Comparison of ENCODE assay signal across 10 cellular contexts in genomic region chr17:17096438-17097178, GRCh38. TPM values are rescaled to one million over a fixed set of nuclear protein-coding genes. Genes with fewer than 3 reads are reported as not detected.
DNase-seq lines count a peak whose midpoint lies in the region; ATAC-seq, FAIRE-seq and TF ChIP-seq lines count a peak whose summit lies in the region.
"Had no signal": no experiment of that assay in that cellular context is flagged by ENCODE, and none has a peak within 500 bp of the region (broad histone marks: within the 10 kb centered on the region; RNA-seq: fewer than 3 reads in every experiment).

No MANE protein-coding gene starts in this region.

- H4K91ac ChIP-seq in IMR-90 (ENCODE audit: insufficient read depth, low read depth, low read length) (no peak overlapping the region), H1 (replicated peaks; ENCODE audit: insufficient read length, low read length) (no peak overlapping the region)

- no peaks in the 10 kb centered on the region for H3K9me3 ChIP-seq in IMR-90 (ENCODE audit: control insufficient read depth, insufficient read depth, low read length)
- H3K9me3 ChIP-seq in H1 (ENCODE audit: insufficient read depth in 2 of 2, low read depth in 1 of 2, low read length in 1 of 2) = no peaks in the 10 kb centered on the region
- no peaks in the 10 kb centered on the region for H3K9me3 ChIP-seq in lower lobe of right lung
- no peaks in the 10 kb centered on the region for H3K9me3 ChIP-seq in tibial nerve
- H3K9me3 ChIP-seq in colonic mucosa = no peaks in the 10 kb centered on the region

- BruUV-seq in IMR-90 (replicated peaks; lab: Mats Ljungman, UMichigan) = no TSS peak

- H4K8ac ChIP-seq in IMR-90 (ENCODE audit: low read depth in 2 of 2, low read length in 2 of 2) (no peak overlapping the region), H1 (ENCODE audit: extremely low read depth, insufficient read depth, low read length) (no peak overlapping the region)

- no peaks in the 10 kb centered on the region for H3K23me2 ChIP-seq in H1 (ENCODE audit: low read depth, low read length)

- H3K4me2 ChIP-seq in IMR-90 (ENCODE audit: low read depth, low read length) = no peak overlapping the region
- no peak overlapping the region; a peak in 1 of 4 replicates for H3K4me2 ChIP-seq in H1 (ENCODE audit: insufficient read depth in 1 of 2, low read depth in 2 of 2, low read length in 2 of 2)

- H3K27me3 Mint-ChIP-seq in activated T-helper 17 cell treated with anti-CD3 and anti-CD28 coated beads, Interleukin-2, amount 50 U/mL, for 72 hours = no peaks in the 10 kb centered on the region
- H3K27me3 Mint-ChIP-seq: activated naive CD4-positive, alpha-beta T cell treated with anti-CD3 and anti-CD28 coated beads, Interleukin-2, amount 50 U/mL, for 24 hours had no signal

- no peak overlapping the region for H2BK120ac ChIP-seq in IMR-90 (ENCODE audit: low read depth, low read length)
- H2BK120ac ChIP-seq in H1 (replicated peaks; ENCODE audit: low read depth, low read length) = no peak overlapping the region

- H3K27me3 ChIP-seq in IMR-90 (ENCODE audit: control insufficient read depth, insufficient read depth, low read length) = no peaks in the 10 kb centered on the region
- no peaks in the 10 kb centered on the region for H3K27me3 ChIP-seq in H1 (replicated peaks in 1 of 4; ENCODE audit: control insufficient read depth in 3 of 4, extremely low read depth in 1 of 4, insufficient read depth in 3 of 4, low read length in 3 of 4)
- no peaks in the 10 kb centered on the region for H3K27me3 ChIP-seq in lower lobe of right lung (ENCODE audit: low read depth)
- no peaks in the 10 kb centered on the region for H3K27me3 ChIP-seq in tibial nerve
- H3K27me3 ChIP-seq in colonic mucosa = no peaks in the 10 kb centered on the region

- H4K5ac ChIP-seq in IMR-90 (ENCODE audit: low read depth, low read length) (no peak overlapping the region; the same call in 1 of the 2 replicates), H1 (ENCODE audit: insufficient read length, low read depth, low read length) (no peak overlapping the region)

- POLR2A ChIA-PET in IMR-90 (lab: Charles Lee; ENCODE audit: unreplicated experiment) (no interaction called here), H1 (lab: Charles Lee; ENCODE audit: partially characterized antibody) (no interaction called here)

- peak overlapping the region; percentile 28; the same call in 1 of the 2 replicates for H3K18ac ChIP-seq in IMR-90 (ENCODE audit: low read depth, low read length)
- no peak overlapping the region for H3K18ac ChIP-seq in H1 (ENCODE audit: extremely low read depth, low read length)

- 88% methylated on average over 2 of the region's 7 CpGs; no CpG with 5 or more reads in 1 of the 2 experiments for WGBS in IMR-90 (ENCODE audit: extremely low coverage in 2 of 2, insufficient read length in 1 of 2), 2 experiments
- 90% methylated on average over 7 of the region's 7 CpGs; no CpG with 5 or more reads in 1 of the 2 experiments for WGBS in H1 (ENCODE audit: extremely low coverage in 1 of 2, insufficient coverage in 1 of 2, insufficient read length in 1 of 2, insufficient replicate concordance in 2 of 2, low coverage in 1 of 2, low lambda C conversion rate in 2 of 2, missing lambda C conversion rate in 1 of 2), 2 experiments
- WGBS in tibial nerve, 2 donors = 31 to 38% methylated on average over 7 of the region's 7 CpGs

- H3K79me1 ChIP-seq in IMR-90 (ENCODE audit: low read depth in 1 of 2, low read length in 2 of 2) = peaks cover 63 to 95% of the 10 kb centered on the region in 2 experiments
- H3K79me1 ChIP-seq in H1 (ENCODE audit: low read depth, low read length) = peaks cover 10% of the 10 kb centered on the region

- H3K36me3 ChIP-seq in IMR-90 (ENCODE audit: control insufficient read depth, insufficient read depth, low read length) (peaks cover 9% of the 10 kb centered on the region; the same call in 1 of the 2 replicates), H1 (ENCODE audit: control insufficient read depth in 2 of 4, insufficient read depth in 4 of 4, low read length in 3 of 4) (no peaks in the 10 kb centered on the region; a peak in 1 of 8 replicates), lower lobe of right lung (peaks cover 8% of the 10 kb centered on the region), tibial nerve (no peaks in the 10 kb centered on the region), colonic mucosa (no peaks in the 10 kb centered on the region)

- H3K4ac ChIP-seq in IMR-90 (ENCODE audit: low read depth, low read length) = no peak overlapping the region
- H3K4ac ChIP-seq in H1 (replicated peaks; ENCODE audit: insufficient read length, low read depth, low read length) = no peak overlapping the region

- H3K4me3 ChIP-seq in IMR-90 (ENCODE audit: insufficient read depth, low read depth, low read length) = no peak overlapping the region
- H3K4me3 ChIP-seq in H1 (ENCODE audit: extremely low read depth in 1 of 4, insufficient read depth in 2 of 4, low read depth in 3 of 4, low read length in 4 of 4) = no peak overlapping the region
- H3K4me3 ChIP-seq in lower lobe of right lung = no peak overlapping the region
- H3K4me3 ChIP-seq in tibial nerve = no peak overlapping the region
- no peak overlapping the region for H3K4me3 ChIP-seq in colonic mucosa

- no peak overlapping the region for H2BK12ac ChIP-seq in H1 (ENCODE audit: low read depth, low read length)

- DNase-seq in IMR-90 (peak; percentile 59), H1 (ENCODE audit: low read depth in 1 of 2, low spot score in 2 of 2) (no peak), lower lobe of right lung (no peak), tibial nerve (ENCODE audit: low spot score in 2 of 2) (no peak), NCI-H187 (lab: John Stamatoyannopoulos, UW) (no peak), colonic mucosa (no peak)
- DNase-seq: hippocampal formation had no signal

- peaks cover 55% of the 10 kb centered on the region for H3K9me1 ChIP-seq in IMR-90 (ENCODE audit: insufficient read depth, low read length)

- CTCF ChIA-PET in IMR-90 (lab: Yijun Ruan, JAX) = no interaction called here
- CTCF ChIA-PET in H1 (lab: Charles Lee; ENCODE audit: partially characterized antibody) = interaction anchor here (1.1 to 1.9 kb wide), 2 partner anchors 45 to 69 kb away, joined by 3 to 6 read pairs; no protein-coding TSS in a partner anchor

- H3K4me3 Mint-ChIP-seq in activated T-helper 17 cell treated with anti-CD3 and anti-CD28 coated beads, Interleukin-2, amount 50 U/mL, for 72 hours = no peak overlapping the region
- H3K4me3 Mint-ChIP-seq: activated naive CD4-positive, alpha-beta T cell treated with anti-CD3 and anti-CD28 coated beads, Interleukin-2, amount 50 U/mL, for 24 hours had no signal

- H3K9ac ChIP-seq in IMR-90 (ENCODE audit: low read depth, low read length) = no peak overlapping the region
- no peak overlapping the region; a peak in 1 of 7 replicates for H3K9ac ChIP-seq in H1 (replicated peaks in 1 of 4; ENCODE audit: extremely low read depth in 1 of 4, low read depth in 3 of 4, low read length in 3 of 4)
- H3K9ac ChIP-seq in colonic mucosa (ENCODE audit: low read depth in 2 of 2, low read length in 2 of 2) = peak overlapping the region in 1 of 2 donors; percentile 13

- H3K14ac ChIP-seq in IMR-90 (replicated peaks; ENCODE audit: low read depth, low read length) (0 out of 2 replicates have a peak overlapping the region, but pooled peaks have one; percentile 22), H1 (ENCODE audit: insufficient read length) (no peak overlapping the region)

- TF ChIP-seq POLR2A in IMR-90 (IDR thresholded peaks at IDR 0.05; ENCODE audit: low read depth, low read length) (no peak), H1 (IDR thresholded peaks at IDR 0.05; ENCODE audit: control extremely low read depth in 1 of 2, low read depth in 2 of 2, low read length in 2 of 2) (no peak), tibial nerve (IDR thresholded peaks at IDR 0.05) (no peak)

- no peaks in the 10 kb centered on the region for H3K9me3 Mint-ChIP-seq in activated T-helper 17 cell treated with anti-CD3 and anti-CD28 coated beads, Interleukin-2, amount 50 U/mL, for 72 hours
- H3K9me3 Mint-ChIP-seq: activated naive CD4-positive, alpha-beta T cell treated with anti-CD3 and anti-CD28 coated beads, Interleukin-2, amount 50 U/mL, for 24 hours had no signal

- in situ Hi-C loops in IMR-90 (cut with MboI; ENCODE audit: low sequenced_read_pairs) = no loop called here

- H4K20me1 ChIP-seq in IMR-90 (ENCODE audit: insufficient read depth, low read length) (peaks cover 90% of the 10 kb centered on the region), H1 (replicated peaks in 1 of 2; ENCODE audit: control insufficient read depth in 1 of 2, insufficient read depth in 2 of 2, low read length in 2 of 2) (peaks cover 1 to 3% of the 10 kb centered on the region in 2 experiments)

- H3K23ac ChIP-seq in IMR-90 (ENCODE audit: low read depth, low read length) (no peak overlapping the region), H1 (ENCODE audit: insufficient read length) (no peak overlapping the region)

- H2BK15ac ChIP-seq in IMR-90 (ENCODE audit: low read depth, low read length) = no peak overlapping the region
- H2BK15ac ChIP-seq in H1 (ENCODE audit: low read length) = 0 out of 2 replicates have a peak overlapping the region, but pooled peaks have one; percentile 3

- H3K56ac ChIP-seq in IMR-90 (ENCODE audit: extremely low read depth, insufficient read depth, low read length) (no peak overlapping the region), H1 (replicated peaks; ENCODE audit: insufficient read length, low read depth, low read length) (no peak overlapping the region)

- dilution Hi-C loops in IMR-90 (cut with HindIII; ENCODE audit: low sequenced_read_pairs, unreplicated experiment) = no loop called here

- H2AFZ ChIP-seq in IMR-90 (replicated peaks; ENCODE audit: low read length, poor library complexity) (no peak overlapping the region), H1 (ENCODE audit: low read length) (no peak overlapping the region)

- H3K27ac Mint-ChIP-seq in activated T-helper 17 cell treated with anti-CD3 and anti-CD28 coated beads, Interleukin-2, amount 50 U/mL, for 72 hours = no peak overlapping the region

- H3K27ac ChIP-seq in IMR-90 (ENCODE audit: insufficient read depth, low read length) (peak overlapping the region; percentile 34; the same call in 1 of the 2 replicates), H1 (ENCODE audit: low read depth, low read length) (0 out of 2 replicates have a peak overlapping the region, but pooled peaks have one; percentile 37), lower lobe of right lung (peak overlapping the region; percentile 4), tibial nerve (peak overlapping the region; percentile 26 to 83 (median 72)), colonic mucosa (no peak overlapping the region)

- no peak for TF ChIP-seq RAD21 in IMR-90 (IDR thresholded peaks at IDR 0.05; ENCODE audit: low read length)
- TF ChIP-seq RAD21 in H1 (IDR thresholded peaks at IDR 0.05 in 1 of 2, conservative IDR thresholded peaks at IDR 0.05 in 1 of 2; ENCODE audit: low read depth in 2 of 2, low read length in 2 of 2) = no peak

- ATAC-seq in IMR-90 (ENCODE audit: low read depth) (peak; percentile 45), lower lobe of right lung (no peak), GM18511 (IDR thresholded peaks at IDR 0.05; ENCODE audit: unreplicated experiment) (no peak)
- no peak for ATAC-seq in activated T-helper 17 cell treated with anti-CD3 and anti-CD28 coated beads, Interleukin-2, amount 50 U/mL, for 72 hours (replicated peaks)

- peaks cover 24% of the 10 kb centered on the region for H3K4me1 Mint-ChIP-seq in activated T-helper 17 cell treated with anti-CD3 and anti-CD28 coated beads, Interleukin-2, amount 50 U/mL, for 72 hours

- no peak overlapping the region for H2BK20ac ChIP-seq in IMR-90 (ENCODE audit: low read depth, low read length)
- H2BK20ac ChIP-seq in H1 (ENCODE audit: low read length) = no peak overlapping the region; the same call in 1 of the 2 replicates

- H3K4me1 ChIP-seq in IMR-90 (ENCODE audit: control insufficient read depth, insufficient read depth, low read length) (peaks cover 32% of the 10 kb centered on the region), H1 (replicated peaks in 1 of 4; ENCODE audit: control insufficient read depth in 3 of 4, insufficient read depth in 4 of 4, low read length in 3 of 4) (peaks cover 9 to 37% (median 18%) of the 10 kb centered on the region in 4 experiments), lower lobe of right lung (peaks cover 52% of the 10 kb centered on the region), tibial nerve (peaks cover 0 to 93% (median 47%) of the 10 kb centered on the region in 4 donors), colonic mucosa (peaks cover 5% of the 10 kb centered on the region)

- H2BK5ac ChIP-seq in IMR-90 (ENCODE audit: low read depth, low read length, poor library complexity, severe bottlenecking) (peak overlapping the region; percentile 29), H1 (ENCODE audit: low read depth, low read length) (peak overlapping the region; percentile 27; the same call in 1 of the 2 replicates)

- peaks cover 0 to 23% of the 10 kb centered on the region in 2 experiments; a peak in 1 of 4 replicates for H3K79me2 ChIP-seq in H1 (ENCODE audit: control insufficient read depth in 1 of 2, insufficient read depth in 2 of 2, low read length in 2 of 2)

- no peak overlapping the region for H2AK9ac ChIP-seq in IMR-90 (replicated peaks; ENCODE audit: low read depth, low read length, poor library complexity)

- H2AK5ac ChIP-seq in IMR-90 (ENCODE audit: low read depth, low read length) = peak overlapping the region; percentile 35; the same call in 1 of the 2 replicates
- no peak overlapping the region for H2AK5ac ChIP-seq in H1 (ENCODE audit: low read depth, low read length)

- TF ChIP-seq EP300 in H1 (IDR thresholded peaks at IDR 0.05; ENCODE audit: borderline replicate concordance in 1 of 2, low read depth in 2 of 2, low read length in 2 of 2) = no peak
- peak in 1 of 2 donors; percentile 39 for TF ChIP-seq EP300 in tibial nerve (IDR thresholded peaks at IDR 0.05)

- FAIRE-seq in H1 (lab: Jason Lieb, UNC) = no peak

- intact Hi-C loops in IMR-90 (cut with micrococcal nuclease) = loop anchor here (2.0 kb wide), 1 partner anchor 52 kb away; no protein-coding TSS in a partner anchor
- intact Hi-C loops in lower lobe of right lung (cut with DNase I) = no loop called here
- intact Hi-C loops in colonic mucosa (cut with DNase I) = no loop called here

- H3K36me3 Mint-ChIP-seq in activated T-helper 17 cell treated with anti-CD3 and anti-CD28 coated beads, Interleukin-2, amount 50 U/mL, for 72 hours (ENCODE audit: low read depth) = peaks cover 10% of the 10 kb centered on the region
- H3K36me3 Mint-ChIP-seq: activated naive CD4-positive, alpha-beta T cell treated with anti-CD3 and anti-CD28 coated beads, Interleukin-2, amount 50 U/mL, for 24 hours had no signal

- no peak for TF ChIP-seq CTCF in IMR-90 (conservative IDR thresholded peaks at IDR 0.05; ENCODE audit: low read depth, low read length)
- TF ChIP-seq CTCF in H1 (IDR thresholded peaks at IDR 0.05; ENCODE audit: control extremely low read depth in 1 of 3, insufficient read depth in 1 of 3, low read depth in 1 of 3, low read length in 3 of 3) = no peak
- no peak for TF ChIP-seq CTCF in lower lobe of right lung (IDR thresholded peaks at IDR 0.05)
- TF ChIP-seq CTCF in tibial nerve (IDR thresholded peaks at IDR 0.05) = no peak
- TF ChIP-seq CTCF in colonic mucosa (IDR thresholded peaks at IDR 0.05) = no peak

RNA-seq across cellular contexts. Expression of gene MPRIP, which starts 54.4 kb away (rescaled TPM):
- total RNA-seq in IMR-90 (2012; rRNA removed) = 111 and 113 TPM in 2 replicates
- 147 and 149 TPM in 2 replicates for polyA plus RNA-seq in IMR-90 (2012; rRNA removed)
- 125 and 140 TPM in 2 replicates for polyA plus RNA-seq in IMR-90 (2012; cell fraction: cytosol; rRNA removed)
- 139 TPM in 2 replicates for polyA plus RNA-seq in IMR-90 (2012; cell fraction: nucleus; rRNA removed; ENCODE audit: low replicate concordance)
- 145 and 146 TPM in 2 replicates for total RNA-seq in H1 (2021; fragmentation: NEBNext Ultra II Directional; extraction: Animal tissue kit (Norgen Biotek cat#: 25700))
- polyA plus RNA-seq in H1 (2011; rRNA removed) = 48.6 and 62.8 TPM in 2 replicates
- 54.0 TPM for polyA plus RNA-seq in H1 (2011; cell fraction: cytosol; rRNA removed)
- 111 TPM for polyA plus RNA-seq in H1 (2011; cell fraction: nucleus; rRNA removed)
- 77.7 to 92.1 TPM (median 86.1 TPM) in 4 replicates for polyA plus RNA-seq in H1 (2012, experiment 1 of 2)
- polyA plus RNA-seq in H1 (2012, experiment 2 of 2) = 68.9 TPM
- 55.7 TPM for polyA plus RNA-seq in H1 (2013, experiment 1 of 2)
- polyA plus RNA-seq in H1 (2013, experiment 2 of 2) = 57.6 TPM
- 82.0 and 97.2 TPM in 2 replicates for polyA minus RNA-seq in H1 (2011; rRNA and poly(A)+ RNA removed)
- polyA minus RNA-seq in H1 (2011; cell fraction: cytosol; rRNA and poly(A)+ RNA removed) = 58.9 TPM
- polyA minus RNA-seq in H1 (2011; cell fraction: nucleus; rRNA and poly(A)+ RNA removed) = 60.1 TPM
- 232 TPM for total RNA-seq in lower lobe of right lung
- 100 to 1,000 TPM; 216 to 291 (median 265) TPM for total RNA-seq in tibial nerve
- 100 to 1,000 TPM; 204 to 207 TPM for total RNA-seq in activated T-helper 17 cell treated with anti-CD3 and anti-CD28 coated beads, Interleukin-2, amount 50 U/mL, for 72 hours
- 100 to 1,000 TPM; 146 to 211 TPM for total RNA-seq in colonic mucosa
